ENCODE assay signal across 1 cellular context in the genomic region with DNA sequence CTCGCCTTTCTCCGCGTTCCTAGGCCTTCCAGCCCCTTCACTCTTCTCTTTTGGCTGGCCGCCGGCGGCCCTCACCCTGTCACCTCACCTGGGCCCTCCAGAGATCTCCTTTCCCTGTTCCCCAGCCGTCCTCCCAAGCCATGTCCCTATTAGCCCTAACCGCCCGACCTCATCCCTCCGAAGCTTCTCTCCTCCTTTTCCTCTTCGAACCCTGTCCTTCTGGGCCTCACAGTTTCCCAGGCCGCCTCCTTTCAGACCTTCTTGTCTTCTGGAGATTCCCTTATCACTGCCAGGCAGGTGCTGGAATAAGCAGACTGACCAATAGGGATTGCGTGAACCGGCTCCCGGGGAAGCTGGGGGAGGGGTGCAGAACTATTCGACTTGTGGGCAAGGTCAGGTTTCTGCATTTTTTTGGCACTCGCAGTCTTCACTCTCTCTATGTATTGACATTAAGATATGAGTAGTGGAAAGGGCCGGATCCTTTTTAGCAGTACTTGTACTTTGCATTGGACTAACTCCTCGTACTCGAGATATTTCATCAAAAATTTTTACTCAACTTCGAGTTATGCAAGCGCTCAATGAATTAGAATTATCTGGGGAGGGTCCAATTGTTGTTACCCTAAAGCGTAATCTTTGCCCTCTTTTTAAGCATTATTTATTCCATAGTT.
A peak's percentile ranks its signal among the peaks of the same experiment; 100 is the strongest.
TF ChIP-seq lines count a peak whose summit lies in the region.

No MANE protein-coding gene starts in this region.

TF ChIP-seq in HEK293, 187 proteins besides CTCF, POLR2A, EP300 and RAD21 (continued from another document and continues in another):
- TF ChIP-seq BCL6B (tag by site-specific recombination; IDR thresholded peaks at IDR 0.05) (no peak), SCRT1 (tag by site-specific recombination; IDR thresholded peaks at IDR 0.05; ENCODE audit: borderline replicate concordance) (no peak), ZBTB48 (tag by site-specific recombination; IDR thresholded peaks at IDR 0.05) (peak; percentile 92), ZNF449 (tag by site-specific recombination; IDR thresholded peaks at IDR 0.05) (no peak), ZSCAN5A (tag by site-specific recombination; IDR thresholded peaks at IDR 0.05) (no peak), ZBTB20 (tag by site-specific recombination; IDR thresholded peaks at IDR 0.05) (peak; percentile 88), KLF8 (tag by site-specific recombination; IDR thresholded peaks at IDR 0.05) (peak; percentile 41; the same call in 1 of the 2 replicates), ZNF843 (tag by site-specific recombination; IDR thresholded peaks at IDR 0.05) (no peak), ZNF426 (tag by site-specific recombination; IDR thresholded peaks at IDR 0.05) (no peak), ZNF423 (tag by site-specific recombination; IDR thresholded peaks at IDR 0.05) (no peak), ZNF266 (tag by site-specific recombination; IDR thresholded peaks at IDR 0.05; ENCODE audit: low read depth) (no peak), ZNF19 (tag by site-specific recombination; IDR thresholded peaks at IDR 0.05; ENCODE audit: low read depth) (no peak), ZNF416 (tag by site-specific recombination; IDR thresholded peaks at IDR 0.05) (no peak), ZNF433 (tag by site-specific recombination; IDR thresholded peaks at IDR 0.05; ENCODE audit: low read depth) (no peak), ZBTB21 (tag by site-specific recombination; IDR thresholded peaks at IDR 0.05) (no peak), ZNF354C (tag by site-specific recombination; IDR thresholded peaks at IDR 0.05; ENCODE audit: borderline replicate concordance, low read depth) (no peak), ZSCAN4 (tag by site-specific recombination; IDR thresholded peaks at IDR 0.05) (0 out of 2 replicates have a peak, but pooled peaks have one; percentile 25), ZFHX2 (tag by site-specific recombination; conservative IDR thresholded peaks at IDR 0.05) (no peak), PRDM1 (tag by site-specific recombination; IDR thresholded peaks at IDR 0.05) (peak; percentile 85), ZNF529 (tag by site-specific recombination; IDR thresholded peaks at IDR 0.05; ENCODE audit: insufficient replicate concordance) (no peak), ZNF501 (tag by site-specific recombination; IDR thresholded peaks at IDR 0.05) (peak; percentile 65; the same call in 1 of the 2 replicates), ZNF645 (tag by site-specific recombination; IDR thresholded peaks at IDR 0.05) (no peak), ZNF274 (IDR thresholded peaks at IDR 0.05; ENCODE audit: low read length) (no peak), ZNF274 (tag by site-specific recombination; IDR thresholded peaks at IDR 0.05; ENCODE audit: borderline replicate concordance) (no peak), MEIS1 (CRISPR knock-in tag; IDR thresholded peaks at IDR 0.05; ENCODE audit: borderline replicate concordance) (no peak), EGR2 (tag by site-specific recombination; IDR thresholded peaks at IDR 0.05; ENCODE audit: low read depth) (no peak), ZNF707 (tag by site-specific recombination; IDR thresholded peaks at IDR 0.05) (no peak), ZNF768 (tag by site-specific recombination; IDR thresholded peaks at IDR 0.05) (no peak)
- TF ChIP-seq, protein P1, sequence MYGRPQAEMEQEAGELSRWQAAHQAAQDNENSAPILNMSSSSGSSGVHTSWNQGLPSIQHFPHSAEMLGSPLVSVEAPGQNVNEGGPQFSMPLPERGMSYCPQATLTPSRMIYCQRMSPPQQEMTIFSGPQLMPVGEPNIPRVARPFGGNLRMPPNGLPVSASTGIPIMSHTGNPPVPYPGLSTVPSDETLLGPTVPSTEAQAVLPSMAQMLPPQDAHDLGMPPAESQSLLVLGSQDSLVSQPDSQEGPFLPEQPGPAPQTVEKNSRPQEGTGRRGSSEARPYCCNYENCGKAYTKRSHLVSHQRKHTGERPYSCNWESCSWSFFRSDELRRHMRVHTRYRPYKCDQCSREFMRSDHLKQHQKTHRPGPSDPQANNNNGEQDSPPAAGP (tag by site-specific recombination; IDR thresholded peaks at IDR 0.05): 0 out of 2 replicates have a peak, but pooled peaks have one; percentile 26
- TF ChIP-seq, protein P2, sequence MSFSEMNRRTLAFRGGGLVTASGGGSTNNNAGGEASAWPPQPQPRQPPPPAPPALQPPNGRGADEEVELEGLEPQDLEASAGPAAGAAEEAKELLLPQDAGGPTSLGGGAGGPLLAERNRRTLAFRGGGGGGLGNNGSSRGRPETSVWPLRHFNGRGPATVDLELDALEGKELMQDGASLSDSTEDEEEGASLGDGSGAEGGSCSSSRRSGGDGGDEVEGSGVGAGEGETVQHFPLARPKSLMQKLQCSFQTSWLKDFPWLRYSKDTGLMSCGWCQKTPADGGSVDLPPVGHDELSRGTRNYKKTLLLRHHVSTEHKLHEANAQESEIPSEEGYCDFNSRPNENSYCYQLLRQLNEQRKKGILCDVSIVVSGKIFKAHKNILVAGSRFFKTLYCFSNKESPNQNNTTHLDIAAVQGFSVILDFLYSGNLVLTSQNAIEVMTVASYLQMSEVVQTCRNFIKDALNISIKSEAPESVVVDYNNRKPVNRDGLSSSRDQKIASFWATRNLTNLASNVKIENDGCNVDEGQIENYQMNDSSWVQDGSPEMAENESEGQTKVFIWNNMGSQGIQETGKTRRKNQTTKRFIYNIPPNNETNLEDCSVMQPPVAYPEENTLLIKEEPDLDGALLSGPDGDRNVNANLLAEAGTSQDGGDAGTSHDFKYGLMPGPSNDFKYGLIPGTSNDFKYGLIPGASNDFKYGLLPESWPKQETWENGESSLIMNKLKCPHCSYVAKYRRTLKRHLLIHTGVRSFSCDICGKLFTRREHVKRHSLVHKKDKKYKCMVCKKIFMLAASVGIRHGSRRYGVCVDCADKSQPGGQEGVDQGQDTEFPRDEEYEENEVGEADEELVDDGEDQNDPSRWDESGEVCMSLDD (tag by site-specific recombination; IDR thresholded peaks at IDR 0.05): no peak; the same call in 1 of the 2 replicates
- TF ChIP-seq, protein P3, sequence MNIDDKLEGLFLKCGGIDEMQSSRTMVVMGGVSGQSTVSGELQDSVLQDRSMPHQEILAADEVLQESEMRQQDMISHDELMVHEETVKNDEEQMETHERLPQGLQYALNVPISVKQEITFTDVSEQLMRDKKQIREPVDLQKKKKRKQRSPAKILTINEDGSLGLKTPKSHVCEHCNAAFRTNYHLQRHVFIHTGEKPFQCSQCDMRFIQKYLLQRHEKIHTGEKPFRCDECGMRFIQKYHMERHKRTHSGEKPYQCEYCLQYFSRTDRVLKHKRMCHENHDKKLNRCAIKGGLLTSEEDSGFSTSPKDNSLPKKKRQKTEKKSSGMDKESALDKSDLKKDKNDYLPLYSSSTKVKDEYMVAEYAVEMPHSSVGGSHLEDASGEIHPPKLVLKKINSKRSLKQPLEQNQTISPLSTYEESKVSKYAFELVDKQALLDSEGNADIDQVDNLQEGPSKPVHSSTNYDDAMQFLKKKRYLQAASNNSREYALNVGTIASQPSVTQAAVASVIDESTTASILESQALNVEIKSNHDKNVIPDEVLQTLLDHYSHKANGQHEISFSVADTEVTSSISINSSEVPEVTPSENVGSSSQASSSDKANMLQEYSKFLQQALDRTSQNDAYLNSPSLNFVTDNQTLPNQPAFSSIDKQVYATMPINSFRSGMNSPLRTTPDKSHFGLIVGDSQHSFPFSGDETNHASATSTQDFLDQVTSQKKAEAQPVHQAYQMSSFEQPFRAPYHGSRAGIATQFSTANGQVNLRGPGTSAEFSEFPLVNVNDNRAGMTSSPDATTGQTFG (tag by site-specific recombination; IDR thresholded peaks at IDR 0.05; ENCODE audit: borderline replicate concordance): no peak
- TF ChIP-seq, protein P4, sequence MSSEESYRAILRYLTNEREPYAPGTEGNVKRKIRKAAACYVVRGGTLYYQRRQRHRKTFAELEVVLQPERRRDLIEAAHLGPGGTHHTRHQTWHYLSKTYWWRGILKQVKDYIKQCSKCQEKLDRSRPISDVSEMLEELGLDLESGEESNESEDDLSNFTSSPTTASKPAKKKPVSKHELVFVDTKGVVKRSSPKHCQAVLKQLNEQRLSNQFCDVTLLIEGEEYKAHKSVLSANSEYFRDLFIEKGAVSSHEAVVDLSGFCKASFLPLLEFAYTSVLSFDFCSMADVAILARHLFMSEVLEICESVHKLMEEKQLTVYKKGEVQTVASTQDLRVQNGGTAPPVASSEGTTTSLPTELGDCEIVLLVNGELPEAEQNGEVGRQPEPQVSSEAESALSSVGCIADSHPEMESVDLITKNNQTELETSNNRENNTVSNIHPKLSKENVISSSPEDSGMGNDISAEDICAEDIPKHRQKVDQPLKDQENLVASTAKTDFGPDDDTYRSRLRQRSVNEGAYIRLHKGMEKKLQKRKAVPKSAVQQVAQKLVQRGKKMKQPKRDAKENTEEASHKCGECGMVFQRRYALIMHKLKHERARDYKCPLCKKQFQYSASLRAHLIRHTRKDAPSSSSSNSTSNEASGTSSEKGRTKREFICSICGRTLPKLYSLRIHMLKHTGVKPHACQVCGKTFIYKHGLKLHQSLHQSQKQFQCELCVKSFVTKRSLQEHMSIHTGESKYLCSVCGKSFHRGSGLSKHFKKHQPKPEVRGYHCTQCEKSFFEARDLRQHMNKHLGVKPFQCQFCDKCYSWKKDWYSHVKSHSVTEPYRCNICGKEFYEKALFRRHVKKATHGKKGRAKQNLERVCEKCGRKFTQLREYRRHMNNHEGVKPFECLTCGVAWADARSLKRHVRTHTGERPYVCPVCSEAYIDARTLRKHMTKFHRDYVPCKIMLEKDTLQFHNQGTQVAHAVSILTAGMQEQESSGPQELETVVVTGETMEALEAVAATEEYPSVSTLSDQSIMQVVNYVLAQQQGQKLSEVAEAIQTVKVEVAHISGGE (tag by site-specific recombination; conservative IDR thresholded peaks at IDR 0.05; ENCODE audit: low read depth): 0 out of 2 replicates have a peak, but pooled peaks have one; percentile 19
- TF ChIP-seq, protein P5, sequence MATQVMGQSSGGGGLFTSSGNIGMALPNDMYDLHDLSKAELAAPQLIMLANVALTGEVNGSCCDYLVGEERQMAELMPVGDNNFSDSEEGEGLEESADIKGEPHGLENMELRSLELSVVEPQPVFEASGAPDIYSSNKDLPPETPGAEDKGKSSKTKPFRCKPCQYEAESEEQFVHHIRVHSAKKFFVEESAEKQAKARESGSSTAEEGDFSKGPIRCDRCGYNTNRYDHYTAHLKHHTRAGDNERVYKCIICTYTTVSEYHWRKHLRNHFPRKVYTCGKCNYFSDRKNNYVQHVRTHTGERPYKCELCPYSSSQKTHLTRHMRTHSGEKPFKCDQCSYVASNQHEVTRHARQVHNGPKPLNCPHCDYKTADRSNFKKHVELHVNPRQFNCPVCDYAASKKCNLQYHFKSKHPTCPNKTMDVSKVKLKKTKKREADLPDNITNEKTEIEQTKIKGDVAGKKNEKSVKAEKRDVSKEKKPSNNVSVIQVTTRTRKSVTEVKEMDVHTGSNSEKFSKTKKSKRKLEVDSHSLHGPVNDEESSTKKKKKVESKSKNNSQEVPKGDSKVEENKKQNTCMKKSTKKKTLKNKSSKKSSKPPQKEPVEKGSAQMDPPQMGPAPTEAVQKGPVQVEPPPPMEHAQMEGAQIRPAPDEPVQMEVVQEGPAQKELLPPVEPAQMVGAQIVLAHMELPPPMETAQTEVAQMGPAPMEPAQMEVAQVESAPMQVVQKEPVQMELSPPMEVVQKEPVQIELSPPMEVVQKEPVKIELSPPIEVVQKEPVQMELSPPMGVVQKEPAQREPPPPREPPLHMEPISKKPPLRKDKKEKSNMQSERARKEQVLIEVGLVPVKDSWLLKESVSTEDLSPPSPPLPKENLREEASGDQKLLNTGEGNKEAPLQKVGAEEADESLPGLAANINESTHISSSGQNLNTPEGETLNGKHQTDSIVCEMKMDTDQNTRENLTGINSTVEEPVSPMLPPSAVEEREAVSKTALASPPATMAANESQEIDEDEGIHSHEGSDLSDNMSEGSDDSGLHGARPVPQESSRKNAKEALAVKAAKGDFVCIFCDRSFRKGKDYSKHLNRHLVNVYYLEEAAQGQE (tag by site-specific recombination; IDR thresholded peaks at IDR 0.05): no peak
